ENCODE assay signal across 27 cellular contexts in genomic region chr17:48388955-48389764, GRCh38. TPM values are rescaled to one million over a fixed set of nuclear protein-coding genes. Genes with fewer than 3 reads are reported as not detected.
A peak's percentile ranks its signal among the peaks of the same experiment; 100 is the strongest.
DNase-seq lines count a peak whose midpoint lies in the region; ATAC-seq, FAIRE-seq and TF ChIP-seq lines count a peak whose summit lies in the region.
"Had no signal": no experiment of that assay in that cellular context is flagged by ENCODE, and none has a peak within 500 bp of the region (broad histone marks: within the 10 kb centered on the region; RNA-seq: fewer than 3 reads in every experiment).

No MANE protein-coding gene starts in this region.

- no peak for ATAC-seq in activated T-helper 17 cell treated with anti-CD3 and anti-CD28 coated beads, Interleukin-2, amount 50 U/mL, for 72 hours (replicated peaks)
- ATAC-seq: K562 had no signal

- DNase-seq in NCI-H2107 treated with DMSO at 0.1 percent for 48 hours (lab: John Stamatoyannopoulos, UW; ENCODE audit: unreplicated experiment) (peak; percentile 18), NCI-H2107 (lab: John Stamatoyannopoulos, UW) (no peak), GM18507 (ENCODE audit: extremely low spot score, insufficient read length, low read depth) (no peak), myocyte (ENCODE audit: low read depth) (peak; percentile 3), coronary artery (ENCODE audit: low spot score) (no peak), GDM1 (lab: John Stamatoyannopoulos, UW) (no peak)
- no peak for DNase-seq in activated T-helper 1 cell treated with anti-CD3 and anti-CD28 coated beads, Interleukin-12 subunit alpha, Interleukin-12 subunit beta, Interleukin-2, Interleukin-4 antibody, amounts not matched to agents 30 ng/mL and 10 ng/mL and 1 ng/mL, durations not matched to agents 14 hours and 24 hours and 36 hours (ENCODE audit: low spot score)
- DNase-seq: ACHN, COR-L47, DMS53, GM23248, H7, Kasumi-1, NCI-H1092 treated with DMSO at 0.1 percent for 48 hours, NCI-H1436, NCI-H187, NCI-H2081 treated with DMSO at 0.1 percent for 48 hours, NCI-H446 treated with DMSO at 0.1 percent for 48 hours, RPMI8226, SHP77 had no signal

- H3K4me3 ChIP-seq in coronary artery = no peak overlapping the region
- H3K4me3 ChIP-seq: GM23248, K562 had no signal

- intact Hi-C loops in activated T-helper 1 cell treated with anti-CD3 and anti-CD28 coated beads, Interleukin-12 subunit alpha, Interleukin-12 subunit beta, Interleukin-2, Interleukin-4 antibody, amounts not matched to agents 30 ng/mL and 10 ng/mL and 1 ng/mL, durations not matched to agents 14 hours and 24 hours and 36 hours (cut with micrococcal nuclease) = no loop called here

- peaks cover 92% of the 10 kb centered on the region for H3K36me3 Mint-ChIP-seq in activated T-helper 17 cell treated with anti-CD3 and anti-CD28 coated beads, Interleukin-2, amount 50 U/mL, for 72 hours (ENCODE audit: low read depth)
- peaks cover 33% of the 10 kb centered on the region for H3K36me3 Mint-ChIP-seq in activated T-helper 1 cell treated with anti-CD3 and anti-CD28 coated beads, Interleukin-12 subunit alpha, Interleukin-12 subunit beta, Interleukin-2, Interleukin-4 antibody, amounts not matched to agents 30 ng/mL and 10 ng/mL and 1 ng/mL, durations not matched to agents 14 hours and 24 hours and 36 hours (ENCODE audit: low read depth)

- peak overlapping the region; percentile 29 for H3K27ac Mint-ChIP-seq in activated T-helper 17 cell treated with anti-CD3 and anti-CD28 coated beads, Interleukin-2, amount 50 U/mL, for 72 hours
- H3K27ac Mint-ChIP-seq in activated T-helper 1 cell treated with anti-CD3 and anti-CD28 coated beads, Interleukin-12 subunit alpha, Interleukin-12 subunit beta, Interleukin-2, Interleukin-4 antibody, amounts not matched to agents 30 ng/mL and 10 ng/mL and 1 ng/mL, durations not matched to agents 14 hours and 24 hours and 36 hours = no peak overlapping the region

- H3K9me3 Mint-ChIP-seq in activated T-helper 17 cell treated with anti-CD3 and anti-CD28 coated beads, Interleukin-2, amount 50 U/mL, for 72 hours = no peaks in the 10 kb centered on the region
- no peaks in the 10 kb centered on the region for H3K9me3 Mint-ChIP-seq in activated T-helper 1 cell treated with anti-CD3 and anti-CD28 coated beads, Interleukin-12 subunit alpha, Interleukin-12 subunit beta, Interleukin-2, Interleukin-4 antibody, amounts not matched to agents 30 ng/mL and 10 ng/mL and 1 ng/mL, durations not matched to agents 14 hours and 24 hours and 36 hours

- no peaks in the 10 kb centered on the region for H3K27me3 Mint-ChIP-seq in activated T-helper 17 cell treated with anti-CD3 and anti-CD28 coated beads, Interleukin-2, amount 50 U/mL, for 72 hours
- H3K27me3 Mint-ChIP-seq in activated T-helper 1 cell treated with anti-CD3 and anti-CD28 coated beads, Interleukin-12 subunit alpha, Interleukin-12 subunit beta, Interleukin-2, Interleukin-4 antibody, amounts not matched to agents 30 ng/mL and 10 ng/mL and 1 ng/mL, durations not matched to agents 14 hours and 24 hours and 36 hours (ENCODE audit: insufficient read depth) = no peaks in the 10 kb centered on the region

- TF ChIP-seq CTCF in coronary artery (IDR thresholded peaks at IDR 0.05) = no peak

- no peak overlapping the region for H3K27ac ChIP-seq in coronary artery
- H3K27ac ChIP-seq: 22Rv1, GM23248 had no signal

- peaks cover 35% of the 10 kb centered on the region for H3K4me1 Mint-ChIP-seq in activated T-helper 17 cell treated with anti-CD3 and anti-CD28 coated beads, Interleukin-2, amount 50 U/mL, for 72 hours
- H3K4me1 Mint-ChIP-seq in activated T-helper 1 cell treated with anti-CD3 and anti-CD28 coated beads, Interleukin-12 subunit alpha, Interleukin-12 subunit beta, Interleukin-2, Interleukin-4 antibody, amounts not matched to agents 30 ng/mL and 10 ng/mL and 1 ng/mL, durations not matched to agents 14 hours and 24 hours and 36 hours (ENCODE audit: low read depth) = peaks cover 13% of the 10 kb centered on the region

- peak; percentile 35 for FAIRE-seq in GM18507 (lab: Jason Lieb, UNC)
- FAIRE-seq: HTR-8/SVneo, K562 had no signal

- H3K4me3 Mint-ChIP-seq in activated T-helper 17 cell treated with anti-CD3 and anti-CD28 coated beads, Interleukin-2, amount 50 U/mL, for 72 hours = no peak overlapping the region
- H3K4me3 Mint-ChIP-seq in activated T-helper 1 cell treated with anti-CD3 and anti-CD28 coated beads, Interleukin-12 subunit alpha, Interleukin-12 subunit beta, Interleukin-2, Interleukin-4 antibody, amounts not matched to agents 30 ng/mL and 10 ng/mL and 1 ng/mL, durations not matched to agents 14 hours and 24 hours and 36 hours = no peak overlapping the region

RNA-seq across cellular contexts. Expression of gene SKAP1, which starts 40.9 kb away (rescaled TPM):
- total RNA-seq in activated T-helper 17 cell treated with anti-CD3 and anti-CD28 coated beads, Interleukin-2, amount 50 U/mL, for 72 hours = 100 to 1,000 TPM in 1 of 2 donors, 10 to 100 TPM in 1; 71.4 to 103 TPM
- total RNA-seq in myocyte = not detected in 2 replicates
- 0.13 TPM for polyA plus RNA-seq in myocyte (2012)
- total RNA-seq in activated T-helper 1 cell treated with anti-CD3 and anti-CD28 coated beads, Interleukin-12 subunit alpha, Interleukin-12 subunit beta, Interleukin-2, Interleukin-4 antibody, amounts not matched to agents 30 ng/mL and 10 ng/mL and 1 ng/mL, durations not matched to agents 14 hours and 24 hours and 36 hours = 48.7 and 51.9 TPM in 2 replicates
- total RNA-seq: G401, GM23248, H7, SK-MEL-5 had no signal
- polyA plus RNA-seq: BJ, GM23248 had no signal

Comparison
In these comparisons a context has a peak if more than half of its experiments do, and no peak if none do; other contexts are left out.
1. DNase-seq: peak in NCI-H2107 treated with DMSO at 0.1 percent for 48 hours (single experiment) and myocyte (single experiment); none in NCI-H2107 (single experiment), GM18507 (single experiment), activated T-helper 1 cell treated with anti-CD3 and anti-CD28 coated beads, Interleukin-12 subunit alpha, Interleukin-12 subunit beta, Interleukin-2, Interleukin-4 antibody, amounts not matched to agents 30 ng/mL and 10 ng/mL and 1 ng/mL, durations not matched to agents 14 hours and 24 hours and 36 hours (single experiment), coronary artery (single experiment) and GDM1 (single experiment).
2. RNA of gene SKAP1, which starts 40.9 kb away (total RNA-seq): 71.4 to 103 TPM in activated T-helper 17 cell treated with anti-CD3 and anti-CD28 coated beads, Interleukin-2, amount 50 U/mL, for 72 hours and 48.7 to 51.9 TPM in activated T-helper 1 cell treated with anti-CD3 and anti-CD28 coated beads, Interleukin-12 subunit alpha, Interleukin-12 subunit beta, Interleukin-2, Interleukin-4 antibody, amounts not matched to agents 30 ng/mL and 10 ng/mL and 1 ng/mL, durations not matched to agents 14 hours and 24 hours and 36 hours; not detected in myocyte; every median in the first group is over 10 times any median in the second.